Comparison of ENCODE assay signal across 11 cellular contexts in genomic region chr3:158167737-158168469, GRCh38. TPM values are rescaled to one million over a fixed set of nuclear protein-coding genes. Genes with fewer than 3 reads are reported as not detected.
A peak's percentile ranks its signal among the peaks of the same experiment; 100 is the strongest.
DNase-seq lines count a peak whose midpoint lies in the region; ATAC-seq and TF ChIP-seq lines count a peak whose summit lies in the region.
"Had no signal": no experiment of that assay in that cellular context is flagged by ENCODE, and none has a peak within 500 bp of the region (broad histone marks: within the 10 kb centered on the region; RNA-seq: fewer than 3 reads in every experiment).

No MANE protein-coding gene starts in this region.

- ATAC-seq in activated CD4-positive, CD25-positive, alpha-beta regulatory T cell treated with anti-CD3 and anti-CD28 coated beads, Interleukin-2, amount 50 U/mL, for 24 hours = peak; percentile 81 to 84
- no peak for ATAC-seq in GM18861 (IDR thresholded peaks at IDR 0.05; ENCODE audit: unreplicated experiment)

- no peaks in the 10 kb centered on the region for H3K9me3 Mint-ChIP-seq in chondrocyte (ENCODE audit: low read depth)
- H3K9me3 Mint-ChIP-seq: memory B cell had no signal

- peak overlapping the region; percentile 34 for H3K27ac Mint-ChIP-seq in chondrocyte (ENCODE audit: unreplicated experiment)
- H3K27ac Mint-ChIP-seq: B cell, memory B cell had no signal

- H3K4me1 Mint-ChIP-seq in chondrocyte (ENCODE audit: low read depth) = peaks cover 31% of the 10 kb centered on the region
- H3K4me1 Mint-ChIP-seq: B cell had no signal

- no peak for DNase-seq in activated CD4-positive, CD25-positive, alpha-beta regulatory T cell treated with anti-CD3 and anti-CD28 coated beads, Interleukin-2, amount 50 U/mL, for 72 hours
- DNase-seq in NCI-H460 (ENCODE audit: extremely low read depth, low read depth) (peak; percentile 53), chondrocyte (ENCODE audit: low spot score) (no peak), retinal pigment epithelial cell (ENCODE audit: low read depth) (peak; percentile 94), cerebellar cortex (ENCODE audit: low spot score) (no peak), ureter (ENCODE audit: low spot score) (no peak)
- DNase-seq: activated CD8-positive, alpha-beta memory T cell treated with anti-CD3 and anti-CD28 coated beads for 24 hours had no signal

- H3K27me3 Mint-ChIP-seq in chondrocyte (ENCODE audit: low read depth) = no peaks in the 10 kb centered on the region
- H3K27me3 Mint-ChIP-seq: B cell, memory B cell had no signal

- TF ChIP-seq CTCF in chondrocyte (IDR thresholded peaks at IDR 0.05) = no peak
- no peak for TF ChIP-seq CTCF in retinal pigment epithelial cell (conservative IDR thresholded peaks at IDR 0.05; ENCODE audit: low read depth, low read length)

- no peak overlapping the region for H3K4me3 ChIP-seq in retinal pigment epithelial cell (ENCODE audit: low read length)

- peaks cover 1% of the 10 kb centered on the region for H3K36me3 Mint-ChIP-seq in chondrocyte (ENCODE audit: low read depth)

- H3K4me3 Mint-ChIP-seq in chondrocyte (ENCODE audit: unreplicated experiment) = no peak overlapping the region
- H3K4me3 Mint-ChIP-seq: B cell, memory B cell had no signal

RNA-seq across cellular contexts. Expression of gene RSRC1, which starts 58.0 kb away (rescaled TPM):
- 42.8 and 44.2 TPM in 2 replicates for total RNA-seq in NCI-H460 (2014; rRNA removed; shearing (Covaris generic))
- polyA plus RNA-seq in NCI-H460 (2014; cell fraction: nucleus; rRNA removed) = 15.4 and 17.0 TPM in 2 replicates
- total RNA-seq in chondrocyte = 20.2 to 27.1 TPM (median 23.5 TPM) in 3 replicates
- total RNA-seq in ureter = 48.3 TPM

Comparison
In these comparisons a context has a peak if more than half of its experiments do, and no peak if none do; other contexts are left out.
1. DNase-seq: peak in NCI-H460 (single experiment) and retinal pigment epithelial cell (single experiment); none in activated CD4-positive, CD25-positive, alpha-beta regulatory T cell treated with anti-CD3 and anti-CD28 coated beads, Interleukin-2, amount 50 U/mL, for 72 hours (single experiment), chondrocyte (single experiment), cerebellar cortex (single experiment) and ureter (single experiment).